Comparison of ENCODE assay signal across 8 cellular contexts in the genomic region with DNA sequence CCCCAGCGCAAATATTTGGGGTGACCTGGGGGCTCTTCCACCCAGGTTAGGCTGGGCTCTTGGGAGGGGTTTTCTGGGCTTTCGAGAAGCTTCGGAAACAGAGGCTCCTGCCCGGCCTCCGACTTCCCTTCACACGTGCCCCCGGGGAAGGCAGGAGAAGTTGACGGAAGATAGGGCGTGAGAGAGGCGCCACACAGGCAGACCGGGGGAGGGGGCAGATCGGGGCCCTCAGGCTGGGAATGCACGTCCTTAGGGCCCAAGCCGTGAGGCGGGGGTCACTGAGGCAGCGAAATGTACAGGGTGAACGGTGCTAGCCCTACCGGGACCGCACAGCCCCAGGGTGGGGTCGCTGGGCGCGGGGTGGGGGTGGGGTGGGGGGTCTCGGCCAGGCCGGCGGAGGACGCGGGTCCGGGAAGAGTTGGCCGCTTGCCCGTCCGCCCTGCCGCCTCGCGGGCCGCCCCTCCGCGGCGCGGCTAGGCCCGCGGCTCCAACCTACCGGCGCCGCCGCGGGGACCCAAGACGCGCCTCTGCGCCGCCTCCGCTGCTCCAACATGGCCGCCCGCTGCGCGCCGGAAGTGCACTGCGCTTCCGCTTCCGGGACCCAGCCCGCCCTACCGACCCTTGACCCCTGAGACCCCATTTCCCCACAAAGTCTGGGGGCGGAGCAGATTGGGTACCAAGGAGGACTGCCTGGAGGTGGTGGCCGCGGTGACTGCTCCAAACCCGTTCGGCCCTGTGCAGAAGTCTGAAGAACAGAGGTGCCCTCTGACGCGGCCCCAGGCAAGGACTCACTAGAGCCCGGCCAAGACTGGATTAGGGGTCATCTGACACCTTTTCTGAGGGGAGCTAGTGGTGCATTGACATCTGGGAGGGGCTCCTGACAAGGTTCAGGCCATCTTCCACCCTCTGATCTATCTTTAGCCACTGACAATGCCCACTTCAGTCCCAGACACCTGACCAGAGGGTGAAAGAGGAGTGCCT. TPM values are rescaled to one million over a fixed set of nuclear protein-coding genes. Genes with fewer than 3 reads are reported as not detected.
DNase-seq lines count a peak whose midpoint lies in the region; ATAC-seq and TF ChIP-seq lines count a peak whose summit lies in the region.

A gene (minus strand): TSS at position 561 of the 981 bp plus-strand sequence. CDS start 2,123 bp downstream, outside the sequence.

- peaks cover 39% of the 10 kb centered on the region for H3K79me2 ChIP-seq in GM23248 (ENCODE audit: insufficient read depth)

- peak within 1 kb of the TSS; percentile 100 for H2AFZ ChIP-seq in GM23248

- in situ Hi-C loops in GM23248 (cut with MboI), result loop anchor here (25.0 kb wide), 1 partner anchor 271 kb away; a partner anchor contains a TSS

- H3K4me1 ChIP-seq in GM23248 (ENCODE audit: insufficient read depth), result peaks cover 11% of the 10 kb centered on the region

- H3K27me3 ChIP-seq in GM23248 (replicated peaks; ENCODE audit: insufficient read depth), result no peaks in the 10 kb centered on the region

- H3F3A ChIP-seq in GM23248 (ENCODE audit: insufficient read depth), result no peaks in the 10 kb centered on the region

- H3K27ac ChIP-seq in GM23248, result peak within 1 kb of the TSS; percentile 48

- peak within 1 kb of the TSS; percentile 94 for H3K9ac ChIP-seq in GM23248

- no peaks in the 10 kb centered on the region for H4K20me1 ChIP-seq in GM23248 (ENCODE audit: insufficient read depth)

- no peaks in the 10 kb centered on the region for H3K9me2 ChIP-seq in GM23248 (ENCODE audit: insufficient read depth)

- ATAC-seq in GM19397 (IDR thresholded peaks at IDR 0.05; ENCODE audit: unreplicated experiment), result no peak

- peak within 1 kb of the TSS; percentile 99 for H3K4me2 ChIP-seq in GM23248 (ENCODE audit: unreplicated experiment)

- DNase-seq in DMS153 (lab: John Stamatoyannopoulos, UW), result peak; percentile 34
- peak; percentile 88 for DNase-seq in GM23248
- peak; percentile 16 for DNase-seq in NCI-H146 treated with DMSO at 0.1 percent for 48 hours (lab: John Stamatoyannopoulos, UW; ENCODE audit: unreplicated experiment)
- peak; percentile 67 to 79 for DNase-seq in cardiac fibroblast (ENCODE audit: low read depth in 2 of 2)
- DNase-seq in iris pigment epithelial cell (ENCODE audit: low read depth), result peak; percentile 61
- peak; percentile 64 to 67 for DNase-seq in stimulated activated CD4-positive, alpha-beta T cell treated with anti-CD3 and anti-CD28 coated beads, Interleukin-12 subunit alpha, Interleukin-12 subunit beta, amount 100 ng/mL, for 24 hours (ENCODE audit: low read depth in 2 of 2)

- no peak for TF ChIP-seq CTCF in WI38 (IDR thresholded peaks at IDR 0.05; ENCODE audit: low read depth, low read length)
- TF ChIP-seq CTCF in cardiac fibroblast (IDR thresholded peaks at IDR 0.05; ENCODE audit: low read depth, low read length), result no peak

- no peaks in the 10 kb centered on the region; the same call in 1 of the 2 replicates for H3K36me3 ChIP-seq in GM23248 (ENCODE audit: low read depth)

- WGBS in GM23248 (ENCODE audit: low coverage in 1 of 2, low lambda C conversion rate in 2 of 2, missing lambda C conversion rate in 2 of 2), 2 experiments, result 3 to 5% methylated on average over 51 to 54 of the region's 69 CpGs

- no peaks in the 10 kb centered on the region for H3K9me3 ChIP-seq in GM23248 (ENCODE audit: low read depth)

- H3K4me3 ChIP-seq in GM23248, result peak within 1 kb of the TSS; percentile 94
- H3K4me3 ChIP-seq in WI38 (ENCODE audit: low read depth, low read length), result peak within 1 kb of the TSS; percentile 97
- peak within 1 kb of the TSS; percentile 95 to 99 for H3K4me3 ChIP-seq in cardiac fibroblast (replicated peaks in 1 of 2; ENCODE audit: low read depth in 2 of 2, low read length in 2 of 2)

RNA-seq across cellular contexts. Expression of the gene that starts here (rescaled TPM):
- total RNA-seq in GM23248 (2014; rRNA removed; shearing (Covaris generic)), result 35.4 and 39.7 TPM in 2 replicates
- 1.5 and 1.7 TPM in 2 replicates for polyA plus RNA-seq in GM23248 (2016; fragmentation: Nextera tagmentation; extraction: Ambion mirVana)

Comparison
In these comparisons a context has a peak if more than half of its experiments do, and no peak if none do; other contexts are left out.
1. DNase-seq: peak in every context shown above with its lines; median percentile 88 in GM23248; 73 in cardiac fibroblast; 66 in stimulated activated CD4-positive, alpha-beta T cell treated with anti-CD3 and anti-CD28 coated beads, Interleukin-12 subunit alpha, Interleukin-12 subunit beta, amount 100 ng/mL, for 24 hours; 61 in iris pigment epithelial cell; 34 in DMS153; 16 in NCI-H146 treated with DMSO at 0.1 percent for 48 hours.